8 cellular contexts compared by ENCODE assay signal in genomic region chr17:36629252-36629847, GRCh38. TPM values are rescaled to one million over a fixed set of nuclear protein-coding genes. Genes with fewer than 3 reads are reported as not detected.
DNase-seq lines count a peak whose midpoint lies in the region; ATAC-seq and TF ChIP-seq lines count a peak whose summit lies in the region.

No MANE protein-coding gene starts in this region.

- H2AFZ ChIP-seq in H9 (ENCODE audit: low read length) = no peak overlapping the region

- H2BK20ac ChIP-seq in H9 (ENCODE audit: low read depth, low read length, poor library complexity, severe bottlenecking) = no peak overlapping the region

- ATAC-seq in HG02970 (IDR thresholded peaks at IDR 0.05; ENCODE audit: low FRiP score, unreplicated experiment) = no peak

- no peak overlapping the region for H3K9ac ChIP-seq in H9 (ENCODE audit: extremely low read depth, insufficient read length, low read length)
- H3K9ac ChIP-seq in liver (ENCODE audit: low read depth in 1 of 2, low read length in 2 of 2) = no peak overlapping the region

- H3K36me3 Mint-ChIP-seq in H9 (ENCODE audit: insufficient read depth in 1 of 3, low read depth in 3 of 3) = no peaks in the 10 kb centered on the region; a peak in 1 of 7 replicates
- H3K36me3 Mint-ChIP-seq in chondrocyte (ENCODE audit: low read depth) = no peaks in the 10 kb centered on the region

- H3K27me3 ChIP-seq in H9 (ENCODE audit: insufficient read depth, low read length) = no peaks in the 10 kb centered on the region
- H3K27me3 ChIP-seq in liver (ENCODE audit: control insufficient read depth in 4 of 4, insufficient read depth in 4 of 4, low read length in 3 of 4) = no peaks in the 10 kb centered on the region

- no peaks in the 10 kb centered on the region for H3K36me3 ChIP-seq in liver (ENCODE audit: control insufficient read depth in 4 of 4, insufficient read depth in 3 of 4, low read depth in 1 of 4, low read length in 3 of 4)

- no peak overlapping the region for H3K27ac Mint-ChIP-seq in H9
- no peak overlapping the region for H3K27ac Mint-ChIP-seq in chondrocyte (ENCODE audit: unreplicated experiment)

- TF ChIP-seq RAD21 in liver (IDR thresholded peaks at IDR 0.05) = peak; percentile 94 to 97

- H3K23me2 ChIP-seq in H9 (ENCODE audit: insufficient read length, low read depth, low read length, poor library complexity, severe bottlenecking) = no peaks in the 10 kb centered on the region

- no peak overlapping the region for H3K23ac ChIP-seq in H9 (ENCODE audit: insufficient read length, low read depth, low read length)

- H3K9me3 ChIP-seq in H9 (ENCODE audit: control insufficient read depth, low read depth, low read length) (no peaks in the 10 kb centered on the region), liver (ENCODE audit: control insufficient read depth in 4 of 4, low read length in 3 of 4) (no peaks in the 10 kb centered on the region)

- peaks cover 6% of the 10 kb centered on the region; the same call in 1 of the 2 replicates for H3K4me1 ChIP-seq in H9 (ENCODE audit: insufficient read depth, low read length)
- H3K4me1 ChIP-seq in liver (ENCODE audit: control insufficient read depth in 4 of 4, insufficient read depth in 4 of 4, low read length in 3 of 4) = peaks cover 0 to 10% (median 6%) of the 10 kb centered on the region in 4 donors

- H2BK12ac ChIP-seq in H9 (ENCODE audit: insufficient read length, low read depth, low read length) = no peak overlapping the region

- no peak overlapping the region for H3K27ac ChIP-seq in H9 (ENCODE audit: insufficient read length, low read depth, low read length)
- H3K27ac ChIP-seq in liver (ENCODE audit: low read depth in 1 of 2, low read length in 2 of 2) = no peak overlapping the region

- no peak overlapping the region for H3K14ac ChIP-seq in H9 (ENCODE audit: insufficient read depth, low read length)

- H3K4me1 Mint-ChIP-seq in H9 (peaks cover 28 to 63% of the 10 kb centered on the region in 2 experiments), chondrocyte (ENCODE audit: low read depth) (peaks cover 18% of the 10 kb centered on the region)

- no peak overlapping the region for H4K8ac ChIP-seq in H9 (replicated peaks; ENCODE audit: insufficient read length, low read depth, low read length)

- no peak overlapping the region for H2AK5ac ChIP-seq in H9 (ENCODE audit: insufficient read length, low read length)

- H3K4me3 Mint-ChIP-seq in H9 (no peak overlapping the region), chondrocyte (ENCODE audit: unreplicated experiment) (no peak overlapping the region)

- H3K56ac ChIP-seq in H9 (ENCODE audit: insufficient read length, low read depth, low read length) = no peak overlapping the region

- no peak overlapping the region for H3K4me3 ChIP-seq in liver (ENCODE audit: low read depth in 1 of 3, low read length in 3 of 3)

- peak; percentile 97 for TF ChIP-seq CTCF in AG09319 (IDR thresholded peaks at IDR 0.05; ENCODE audit: low read depth, low read length)
- peak; percentile 98 for TF ChIP-seq CTCF in H9 (conservative IDR thresholded peaks at IDR 0.05)
- peak; percentile 98 for TF ChIP-seq CTCF in chondrocyte (IDR thresholded peaks at IDR 0.05)
- peak; percentile 98 for TF ChIP-seq CTCF in liver (IDR thresholded peaks at IDR 0.05; ENCODE audit: low read depth, low read length, missing input control)

- no peaks in the 10 kb centered on the region for H3K79me1 ChIP-seq in H9 (ENCODE audit: insufficient read depth, low read depth, low read length, poor library complexity, severe bottlenecking)

- DNase-seq in AG09319 (ENCODE audit: extremely low read depth, low read depth) (peak; percentile 22), H9 (peak; percentile 91), NCI-H510A (lab: John Stamatoyannopoulos, UW) (peak; percentile 28), chondrocyte (ENCODE audit: low spot score) (no peak)
- peak; percentile 73 to 74 for DNase-seq in activated CD4-positive, alpha-beta T cell treated with anti-CD3 and anti-CD28 coated beads for 24 hours (ENCODE audit: low read depth in 2 of 2)
- peak; percentile 68 to 76 for DNase-seq in stimulated activated CD4-positive, alpha-beta T cell treated with anti-CD3 and anti-CD28 coated beads, Interleukin-4, amount 100 ng/mL, for 48 hours (ENCODE audit: low read depth in 2 of 2)

- H2BK15ac ChIP-seq in H9 (ENCODE audit: low read depth, low read length) = no peak overlapping the region

- no peak overlapping the region for H2BK5ac ChIP-seq in H9 (ENCODE audit: insufficient read length, low read length)

- no peak overlapping the region for H2BK120ac ChIP-seq in H9 (ENCODE audit: low read depth, low read length, poor library complexity, severe bottlenecking)

- WGBS in H9 (ENCODE audit: extremely low coverage, insufficient read length, low lambda C conversion rate) = no CpG with 5 or more reads among the region's 14 CpGs
- 15% methylated on average over 14 of the region's 14 CpGs for WGBS in liver

- H3K9me3 Mint-ChIP-seq in H9 (no peaks in the 10 kb centered on the region), chondrocyte (ENCODE audit: low read depth) (no peaks in the 10 kb centered on the region)

- H3K4me2 ChIP-seq in H9 (ENCODE audit: insufficient read depth, insufficient read length, low read length) = no peak overlapping the region

- no peak overlapping the region for H3T11ph ChIP-seq in H9 (ENCODE audit: low read length)

- no peak overlapping the region for H3K4ac ChIP-seq in H9 (ENCODE audit: low read depth, low read length)

- H3K27me3 Mint-ChIP-seq in H9 (ENCODE audit: low read depth) (peaks cover 41% of the 10 kb centered on the region), chondrocyte (ENCODE audit: low read depth) (peaks cover 20% of the 10 kb centered on the region)

- no peak overlapping the region for H4K5ac ChIP-seq in H9 (ENCODE audit: insufficient read length, low read depth, low read length)

- no peak overlapping the region for H3K18ac ChIP-seq in H9 (ENCODE audit: insufficient read length, low read depth, low read length)

- no peaks in the 10 kb centered on the region for H3K79me2 ChIP-seq in H9 (ENCODE audit: insufficient read depth, low read length)

- no peak overlapping the region for H4K91ac ChIP-seq in H9 (ENCODE audit: insufficient read length, low read depth, low read length)

- H4K20me1 ChIP-seq in H9 (ENCODE audit: control insufficient read depth, insufficient read depth, insufficient read length) = no peaks in the 10 kb centered on the region

TF ChIP-seq in liver, 16 proteins besides CTCF, POLR2A, EP300 and RAD21:
- TF ChIP-seq RXRA (IDR thresholded peaks at IDR 0.05) (peak in 1 of 2 donors; percentile 23), TAF1 (conservative IDR thresholded peaks at IDR 0.05) (no peak)
TF ChIP-seq in liver: peak in this region for 1.

RNA-seq across cellular contexts. Expression of gene MRM1, which starts 28.0 kb away (rescaled TPM):
- 10.3 and 11.6 TPM in 2 replicates for total RNA-seq in H9 (2021)
- total RNA-seq in chondrocyte = 2.5 to 3.9 TPM (median 2.6 TPM) in 3 replicates
- 1 to 10 TPM; 4.7 to 5.9 TPM for total RNA-seq in liver
- 1 to 10 TPM; 3.2 to 5.7 TPM for polyA plus RNA-seq in liver

RNA-seq across cellular contexts. Expression of gene DHRS11, which starts 37.7 kb away (rescaled TPM):
- total RNA-seq in H9 (2021) (27.4 and 27.9 TPM in 2 replicates), chondrocyte (4.2 to 7.0 TPM (median 5.1 TPM) in 3 replicates), liver (1 to 10 TPM; 5.8 to 8.0 TPM)
- 1 to 10 TPM; 4.2 to 7.2 TPM for polyA plus RNA-seq in liver
